ENCODE assay signal across 25 cellular contexts in the genomic region with DNA sequence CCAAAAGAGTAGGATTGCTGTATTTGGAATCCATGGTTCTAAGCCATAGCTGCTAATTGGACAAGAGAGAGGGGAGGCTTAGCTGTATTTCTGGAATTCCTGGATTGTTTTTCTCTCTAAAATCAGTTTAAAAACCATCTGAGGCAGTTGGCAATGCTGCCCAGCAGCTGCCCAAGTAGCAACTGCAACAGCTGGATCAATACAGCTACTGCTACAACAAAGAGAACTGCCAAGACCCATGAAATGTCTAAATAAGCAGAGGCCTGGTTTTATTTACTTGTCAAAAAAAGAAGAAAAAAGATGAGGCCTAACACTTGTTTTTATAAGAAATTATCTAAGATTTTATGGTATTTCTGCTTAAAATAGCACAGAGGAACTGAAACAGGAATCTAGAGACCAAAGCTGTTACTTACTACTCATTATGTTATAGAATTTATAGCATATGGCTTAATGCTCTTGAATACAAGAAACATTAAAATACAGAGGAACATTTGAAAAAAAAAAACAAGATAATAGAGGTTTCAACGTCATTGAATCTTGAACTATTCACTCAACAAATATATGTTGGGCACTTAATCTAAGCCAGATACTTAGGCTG. TPM values are rescaled to one million over a fixed set of nuclear protein-coding genes. Genes with fewer than 3 reads are reported as not detected.
DNase-seq lines count a peak whose midpoint lies in the region; TF ChIP-seq lines count a peak whose summit lies in the region.
"Had no signal": no experiment of that assay in that cellular context is flagged by ENCODE, and none has a peak within 500 bp of the region (broad histone marks: within the 10 kb centered on the region; RNA-seq: fewer than 3 reads in every experiment).

No MANE protein-coding gene starts in this region.

- no peak overlapping the region for H3K4me3 Mint-ChIP-seq in chondrocyte (ENCODE audit: unreplicated experiment)
- no peak overlapping the region for H3K4me3 Mint-ChIP-seq in activated naive CD4-positive, alpha-beta T cell treated with anti-CD3 and anti-CD28 coated beads for 36 hours
- H3K4me3 Mint-ChIP-seq in activated T-cell treated with anti-CD3 and anti-CD28 coated beads, Interleukin-2, amount 50 U/mL, for 24 hours, result no peak overlapping the region
- H3K4me3 Mint-ChIP-seq: activated CD8-positive, alpha-beta T cell treated with anti-CD3 and anti-CD28 coated beads, Interleukin-2, amount 10 ng/mL, durations not matched to agents 7 days and 5 days; memory B cell had no signal

- H3K27me3 ChIP-seq in skeletal muscle satellite cell (ENCODE audit: control insufficient read depth, insufficient read depth, low read length), result no peaks in the 10 kb centered on the region
- H3K27me3 ChIP-seq: BE2C, cardiac muscle cell, heart right ventricle, stomach, transverse colon had no signal

- DNase-seq in NCI-H1105 treated with DMSO at 0.1 percent for 48 hours (lab: John Stamatoyannopoulos, UW), result peak; percentile 4
- no peak for DNase-seq in NCI-H1105 (lab: John Stamatoyannopoulos, UW)
- peak; percentile 52 for DNase-seq in NCI-H1694 treated with DMSO at 0.1 percent for 48 hours (lab: John Stamatoyannopoulos, UW)
- no peak for DNase-seq in chondrocyte (ENCODE audit: low spot score)
- DNase-seq in stimulated activated CD4-positive, alpha-beta T cell treated with anti-CD3 and anti-CD28 coated beads, Interleukin-12 subunit alpha, Interleukin-12 subunit beta, amount 100 ng/mL, for 4 hours, result no peak
- DNase-seq in activated naive CD4-positive, alpha-beta T cell treated with anti-CD3 and anti-CD28 coated beads for 36 hours, result no peak
- DNase-seq in activated T-cell treated with anti-CD3 and anti-CD28 coated beads, Interleukin-2, amount 50 U/mL, for 24 hours, result no peak
- DNase-seq: activated CD8-positive, alpha-beta T cell treated with anti-CD3 and anti-CD28 coated beads, Interleukin-2, amount 10 ng/mL, durations not matched to agents 7 days and 5 days; amygdala; BE2C; dermis blood vessel endothelial cell; heart right ventricle; left cardiac atrium; naive B cell; NK-92 treated with Interleukin-12 subunit alpha and Interleukin-12 subunit beta, amount 100 ng/mL, for 24 hours; occipital lobe; retina; stomach; T1000; transverse colon had no signal

- peak overlapping the region; percentile 1 for H3K4me2 ChIP-seq in skeletal muscle satellite cell (ENCODE audit: low read length)

- no peaks in the 10 kb centered on the region for H3K36me3 Mint-ChIP-seq in chondrocyte (ENCODE audit: low read depth)
- H3K36me3 Mint-ChIP-seq in activated naive CD4-positive, alpha-beta T cell treated with anti-CD3 and anti-CD28 coated beads for 36 hours (ENCODE audit: low read depth), result no peaks in the 10 kb centered on the region
- no peaks in the 10 kb centered on the region for H3K36me3 Mint-ChIP-seq in activated T-cell treated with anti-CD3 and anti-CD28 coated beads, Interleukin-2, amount 50 U/mL, for 24 hours (ENCODE audit: low read depth)
- H3K36me3 Mint-ChIP-seq: memory B cell, naive B cell had no signal

- H3K36me3 ChIP-seq in skeletal muscle satellite cell (ENCODE audit: insufficient read depth, low read length), result no peaks in the 10 kb centered on the region
- H3K36me3 ChIP-seq: BE2C, cardiac muscle cell, HAP-1, heart right ventricle, stomach, transverse colon had no signal

- no peak overlapping the region for H3K4me3 ChIP-seq in skeletal muscle satellite cell (ENCODE audit: low read length)
- H3K4me3 ChIP-seq: cardiac muscle cell, HAP-1, heart right ventricle, stomach, transverse colon had no signal

- peak overlapping the region; percentile 54 for H3K27ac Mint-ChIP-seq in chondrocyte (ENCODE audit: unreplicated experiment)
- H3K27ac Mint-ChIP-seq in activated naive CD4-positive, alpha-beta T cell treated with anti-CD3 and anti-CD28 coated beads for 36 hours, result no peak overlapping the region
- H3K27ac Mint-ChIP-seq in activated T-cell treated with anti-CD3 and anti-CD28 coated beads, Interleukin-2, amount 50 U/mL, for 24 hours, result no peak overlapping the region
- H3K27ac Mint-ChIP-seq: activated CD8-positive, alpha-beta T cell treated with anti-CD3 and anti-CD28 coated beads, Interleukin-2, amount 10 ng/mL, durations not matched to agents 7 days and 5 days; memory B cell had no signal

- CTCF ChIA-PET in activated naive CD4-positive, alpha-beta T cell treated with anti-CD3 and anti-CD28 coated beads for 36 hours (lab: Charles Lee), result interaction anchor here (0.6 to 0.7 kb wide), 2 partner anchors 202 to 617 kb away, joined by 3 to 6 read pairs; no protein-coding TSS in a partner anchor

- TF ChIP-seq CTCF in chondrocyte (IDR thresholded peaks at IDR 0.05), result no peak

- no peak overlapping the region for H3K9ac ChIP-seq in skeletal muscle satellite cell (ENCODE audit: low read depth, low read length)

- peaks cover 80% of the 10 kb centered on the region for H3K4me1 Mint-ChIP-seq in chondrocyte (ENCODE audit: low read depth)
- H3K4me1 Mint-ChIP-seq in activated naive CD4-positive, alpha-beta T cell treated with anti-CD3 and anti-CD28 coated beads for 36 hours (ENCODE audit: low read depth), result no peaks in the 10 kb centered on the region
- no peaks in the 10 kb centered on the region for H3K4me1 Mint-ChIP-seq in activated T-cell treated with anti-CD3 and anti-CD28 coated beads, Interleukin-2, amount 50 U/mL, for 24 hours (ENCODE audit: low read depth)

- H3K9me3 Mint-ChIP-seq in chondrocyte (ENCODE audit: low read depth), result peaks cover 3% of the 10 kb centered on the region
- no peaks in the 10 kb centered on the region for H3K9me3 Mint-ChIP-seq in activated naive CD4-positive, alpha-beta T cell treated with anti-CD3 and anti-CD28 coated beads for 36 hours
- H3K9me3 Mint-ChIP-seq in activated T-cell treated with anti-CD3 and anti-CD28 coated beads, Interleukin-2, amount 50 U/mL, for 24 hours, result no peaks in the 10 kb centered on the region
- H3K9me3 Mint-ChIP-seq: memory B cell, naive B cell had no signal

- H3K4me1 ChIP-seq in skeletal muscle satellite cell (ENCODE audit: control insufficient read depth, insufficient read depth, low read length), result peaks cover 30% of the 10 kb centered on the region
- H3K4me1 ChIP-seq: BE2C, heart right ventricle, stomach, transverse colon had no signal

- intact Hi-C loops in activated naive CD4-positive, alpha-beta T cell treated with anti-CD3 and anti-CD28 coated beads for 36 hours (cut with micrococcal nuclease), result no loop called here

- H3K27me3 Mint-ChIP-seq in chondrocyte (ENCODE audit: low read depth), result no peaks in the 10 kb centered on the region
- H3K27me3 Mint-ChIP-seq in activated naive CD4-positive, alpha-beta T cell treated with anti-CD3 and anti-CD28 coated beads for 36 hours (ENCODE audit: low read depth), result peaks cover 5% of the 10 kb centered on the region
- H3K27me3 Mint-ChIP-seq in activated T-cell treated with anti-CD3 and anti-CD28 coated beads, Interleukin-2, amount 50 U/mL, for 24 hours, result peaks cover 13% of the 10 kb centered on the region
- H3K27me3 Mint-ChIP-seq: naive B cell had no signal

- H3K9me3 ChIP-seq in skeletal muscle satellite cell (replicated peaks; ENCODE audit: low read length), result no peaks in the 10 kb centered on the region
- H3K9me3 ChIP-seq: BE2C, HAP-1, heart right ventricle, stomach, transverse colon had no signal

RNA-seq across cellular contexts. Expression of a gene that starts 39.1 kb away (rescaled TPM):
- 1.4 to 8.6 TPM (median 1.5 TPM) in 3 replicates for total RNA-seq in chondrocyte
- total RNA-seq in skeletal muscle satellite cell (2012; rRNA removed), result 9.2 and 13.7 TPM in 2 replicates
- total RNA-seq in activated naive CD4-positive, alpha-beta T cell treated with anti-CD3 and anti-CD28 coated beads for 36 hours, result not detected
- total RNA-seq: activated CD8-positive, alpha-beta T cell treated with anti-CD3 and anti-CD28 coated beads, Interleukin-2, amount 10 ng/mL, durations not matched to agents 7 days and 5 days; dermis blood vessel endothelial cell; fibroblast of villous mesenchyme had no signal

Comparison
In these comparisons a context has a peak if more than half of its experiments do, and no peak if none do; other contexts are left out.
1. DNase-seq: peak in NCI-H1105 treated with DMSO at 0.1 percent for 48 hours (single experiment) and NCI-H1694 treated with DMSO at 0.1 percent for 48 hours (single experiment); none in NCI-H1105 (single experiment), chondrocyte (single experiment), stimulated activated CD4-positive, alpha-beta T cell treated with anti-CD3 and anti-CD28 coated beads, Interleukin-12 subunit alpha, Interleukin-12 subunit beta, amount 100 ng/mL, for 4 hours (single experiment), activated naive CD4-positive, alpha-beta T cell treated with anti-CD3 and anti-CD28 coated beads for 36 hours (single experiment) and activated T-cell treated with anti-CD3 and anti-CD28 coated beads, Interleukin-2, amount 50 U/mL, for 24 hours (single experiment).